In genomic region chr9:4678679-4679267, GRCh38 we compare ENCODE assay signal across 1 cellular context.
TF ChIP-seq lines count a peak whose summit lies in the region.

No MANE protein-coding gene starts in this region.

TF ChIP-seq in HepG2, 621 proteins besides CTCF, POLR2A, EP300 and RAD21:
- no peak for TF ChIP-seq EHMT2 (IDR thresholded peaks at IDR 0.05; ENCODE audit: borderline replicate concordance, low read depth, low read length)
- no peak for TF ChIP-seq ZGPAT (CRISPR knock-in tag; IDR thresholded peaks at IDR 0.05)
- TF ChIP-seq ZNF678 (CRISPR knock-in tag; IDR thresholded peaks at IDR 0.05) = peak; percentile 25; the same call in 1 of the 2 replicates
- peak; percentile 11; the same call in 1 of the 2 replicates for TF ChIP-seq ZNF44 (CRISPR knock-in tag; IDR thresholded peaks at IDR 0.05)
- no peak for TF ChIP-seq MAFG (CRISPR knock-in tag; IDR thresholded peaks at IDR 0.05)
- TF ChIP-seq ZNF740 (CRISPR knock-in tag; IDR thresholded peaks at IDR 0.05) = 0 out of 2 replicates have a peak, but pooled peaks have one; percentile 1
- peak; percentile 9; the same call in 1 of the 2 replicates for TF ChIP-seq ARID2 (CRISPR knock-in tag; IDR thresholded peaks at IDR 0.05; ENCODE audit: borderline replicate concordance)
- 0 out of 2 replicates have a peak, but pooled peaks have one; percentile 48 for TF ChIP-seq ZSCAN12 (CRISPR knock-in tag; IDR thresholded peaks at IDR 0.05)
- peak; percentile 68 for TF ChIP-seq YY1 (IDR thresholded peaks at IDR 0.05; ENCODE audit: insufficient read depth, insufficient replicate concordance, low read depth, low read length)
- TF ChIP-seq ZNF430 (CRISPR knock-in tag; IDR thresholded peaks at IDR 0.05) = no peak
- no peak for TF ChIP-seq ZNF281 (CRISPR knock-in tag; IDR thresholded peaks at IDR 0.05; ENCODE audit: borderline replicate concordance)
- TF ChIP-seq GLMP (CRISPR knock-in tag; IDR thresholded peaks at IDR 0.05; ENCODE audit: borderline replicate concordance) = no peak
- no peak for TF ChIP-seq ARID4A (CRISPR knock-in tag; IDR thresholded peaks at IDR 0.05; ENCODE audit: borderline replicate concordance)
- TF ChIP-seq EED (CRISPR knock-in tag; IDR thresholded peaks at IDR 0.05) = no peak
- TF ChIP-seq ZC3H4 (CRISPR knock-in tag; IDR thresholded peaks at IDR 0.05; ENCODE audit: borderline replicate concordance) = peak; percentile 63; the same call in 1 of the 2 replicates
- no peak for TF ChIP-seq RFX1 (IDR thresholded peaks at IDR 0.05)
- no peak for TF ChIP-seq ZBTB7B (CRISPR knock-in tag; IDR thresholded peaks at IDR 0.05)
- no peak for TF ChIP-seq ZNF576 (CRISPR knock-in tag; IDR thresholded peaks at IDR 0.05)
- TF ChIP-seq ZFP90 (CRISPR knock-in tag; IDR thresholded peaks at IDR 0.05; ENCODE audit: borderline replicate concordance) = 0 out of 2 replicates have a peak, but pooled peaks have one; percentile 8
- peak; percentile 62; the same call in 1 of the 2 replicates for TF ChIP-seq XBP1 (CRISPR knock-in tag; IDR thresholded peaks at IDR 0.05)
